In genomic region chr1:26360051-26360806, GRCh38 we compare ENCODE assay signal across 8 cellular contexts. TPM values are rescaled to one million over a fixed set of nuclear protein-coding genes. Genes with fewer than 3 reads are reported as not detected.
A peak's percentile ranks its signal among the peaks of the same experiment; 100 is the strongest.
DNase-seq lines count a peak whose midpoint lies in the region; ATAC-seq and TF ChIP-seq lines count a peak whose summit lies in the region.

No MANE protein-coding gene starts in this region.

- H3K4me3 Mint-ChIP-seq in MCF 10A (ENCODE audit: unreplicated experiment) = no peak overlapping the region

- intact Hi-C loops in breast epithelium (cut with DNase I; ENCODE audit: low total_unique reads) = no loop called here
- intact Hi-C loops in MCF 10A (cut with micrococcal nuclease) = no loop called here
- intact Hi-C loops in mucosa of descending colon (cut with DNase I, micrococcal nuclease) = no loop called here

- H3K9me3 ChIP-seq in breast epithelium (no peaks in the 10 kb centered on the region), mucosa of descending colon (no peaks in the 10 kb centered on the region), thymus (ENCODE audit: control insufficient read depth) (peaks cover 2% of the 10 kb centered on the region)

- peaks cover 8 to 50% of the 10 kb centered on the region in 2 donors for H3K27me3 ChIP-seq in breast epithelium
- H3K27me3 ChIP-seq in thymus (ENCODE audit: control insufficient read depth, insufficient read depth) = peaks cover 32% of the 10 kb centered on the region

- peak overlapping the region in 2 of 3 donors; percentile 44 to 64 for H3K4me3 ChIP-seq in breast epithelium
- peak overlapping the region; percentile 18 for H3K4me3 ChIP-seq in astrocyte of the spinal cord (ENCODE audit: low read depth, low read length)
- H3K4me3 ChIP-seq in mucosa of descending colon = no peak overlapping the region
- peak overlapping the region; percentile 26 for H3K4me3 ChIP-seq in thymus (ENCODE audit: low read length)

- CTCF ChIA-PET in MCF 10A (lab: Yijun Ruan, JAX) = interaction anchor here (1.6 to 2.8 kb wide), 2 partner anchors 18 to 215 kb away, joined by 3 to 12 read pairs; no protein-coding TSS in a partner anchor

- TF ChIP-seq CTCF in breast epithelium (IDR thresholded peaks at IDR 0.05) (no peak), MCF 10A (IDR thresholded peaks at IDR 0.05; ENCODE audit: unreplicated experiment) (no peak), astrocyte of the spinal cord (IDR thresholded peaks at IDR 0.05; ENCODE audit: low read depth, low read length) (no peak), mucosa of descending colon (IDR thresholded peaks at IDR 0.05) (no peak)

- POLR2A ChIA-PET in MCF 10A (lab: Yijun Ruan, JAX) = interaction anchor here (1.6 to 2.7 kb wide), 2 partner anchors 18 to 30 kb away, joined by 3 to 24 read pairs; no protein-coding TSS in a partner anchor

- no peak overlapping the region for H3K27ac Mint-ChIP-seq in MCF 10A (ENCODE audit: low read depth, unreplicated experiment)

- no peak for ATAC-seq in mucosa of descending colon
- ATAC-seq in GM18861 (IDR thresholded peaks at IDR 0.05; ENCODE audit: unreplicated experiment) = no peak

- in situ Hi-C loops in astrocyte of the spinal cord (cut with HindIII; ENCODE audit: low sequenced_read_pairs) = no loop called here

- no peaks in the 10 kb centered on the region for H3K9me3 Mint-ChIP-seq in MCF 10A (ENCODE audit: unreplicated experiment)

- no TSS peak for BruUV-seq in MCF 10A (replicated peaks; lab: Mats Ljungman, UMichigan)

- H3K27ac ChIP-seq in breast epithelium (no peak overlapping the region), thymus (ENCODE audit: low read depth) (no peak overlapping the region)

- H3K36me3 Mint-ChIP-seq in MCF 10A (ENCODE audit: insufficient read depth, unreplicated experiment) = no peaks in the 10 kb centered on the region

- DNase-seq in breast epithelium (ENCODE audit: low spot score in 2 of 2) (no peak), MCF 10A (ENCODE audit: unreplicated experiment) (no peak), astrocyte of the spinal cord (ENCODE audit: low read depth, low spot score) (no peak), mucosa of descending colon (peak; percentile 47 to 75 (median 71)), cerebellum (ENCODE audit: low spot score) (no peak), NCI-H2196 treated with DMSO at 0.1 percent for 48 hours (lab: John Stamatoyannopoulos, UW; ENCODE audit: unreplicated experiment) (no peak)

- peaks cover 36% of the 10 kb centered on the region for H3K4me1 Mint-ChIP-seq in MCF 10A (ENCODE audit: insufficient read depth, unreplicated experiment)

- TF ChIP-seq POLR2A in breast epithelium (IDR thresholded peaks at IDR 0.05) = no peak

- H3K4me1 ChIP-seq in breast epithelium = peaks cover 0 to 9% of the 10 kb centered on the region in 2 donors
- peaks cover 36% of the 10 kb centered on the region for H3K4me1 ChIP-seq in mucosa of descending colon (ENCODE audit: low read depth)
- peaks cover 7% of the 10 kb centered on the region for H3K4me1 ChIP-seq in thymus (ENCODE audit: control insufficient read depth, insufficient read depth, low read length)

- no peaks in the 10 kb centered on the region for H3K27me3 Mint-ChIP-seq in MCF 10A (ENCODE audit: insufficient read depth, unreplicated experiment)

- H3K36me3 ChIP-seq in breast epithelium (no peaks in the 10 kb centered on the region), mucosa of descending colon (ENCODE audit: low read depth) (no peaks in the 10 kb centered on the region), thymus (ENCODE audit: control insufficient read depth, insufficient read depth) (no peaks in the 10 kb centered on the region)

- 4% methylated on average over 62 of the region's 62 CpGs for WGBS in thymus

RNA-seq across cellular contexts. Expression of gene CRYBG2, which starts 6.3 kb away (rescaled TPM):
- total RNA-seq in breast epithelium (under 1 TPM in 1 of 3 donors, not detected in 2; 0.66 TPM), MCF 10A (2022) (8.6 and 14.2 TPM in 2 replicates), mucosa of descending colon (10 to 100 TPM; 19.4 to 27.7 (median 19.6) TPM), cerebellum (1.7 TPM)
- polyA plus RNA-seq in thymus = 7.3 TPM

RNA-seq across cellular contexts. Expression of gene ZNF683, which starts 12.3 kb away (rescaled TPM):
- under 1 TPM in 2 of 3 donors, not detected in 1; 0.48 to 0.59 TPM for total RNA-seq in breast epithelium
- total RNA-seq in MCF 10A (2022) = not detected in 2 replicates
- total RNA-seq in mucosa of descending colon = 1 to 10 TPM in 1 of 3 donors, under 1 TPM in 1, not detected in 1; 0.19 to 1.0 TPM
- polyA plus RNA-seq in thymus = 2.1 TPM
- not detected for total RNA-seq in cerebellum

RNA-seq across cellular contexts. Expression of gene CD52, which starts 42.5 kb away (rescaled TPM):
- total RNA-seq in breast epithelium (10 to 100 TPM in 2 of 3 donors, 1 to 10 TPM in 1; 8.3 to 12.8 (median 12.3) TPM), MCF 10A (2022) (not detected in 2 replicates), mucosa of descending colon (10 to 100 TPM in 2 of 3 donors, 1 to 10 TPM in 1; 6.9 to 17.8 (median 13.1) TPM), cerebellum (not detected)
- 1,113 TPM for polyA plus RNA-seq in thymus

RNA-seq across cellular contexts. Expression of gene LIN28A, which starts 50.4 kb away (rescaled TPM):
- total RNA-seq in breast epithelium (not detected), MCF 10A (2022) (not detected in 2 replicates), mucosa of descending colon (not detected), cerebellum (not detected)
- 0.05 TPM for polyA plus RNA-seq in thymus

RNA-seq across cellular contexts. Expression of gene UBXN11, which starts 53.8 kb away (rescaled TPM):
- total RNA-seq in breast epithelium = 10 to 100 TPM; 15.0 to 25.5 (median 24.9) TPM
- total RNA-seq in MCF 10A (2022) = 17.7 and 20.3 TPM in 2 replicates
- 10 to 100 TPM; 12.9 to 17.9 (median 16.4) TPM for total RNA-seq in mucosa of descending colon
- polyA plus RNA-seq in thymus = 42.7 TPM
- 10.2 TPM for total RNA-seq in cerebellum

Comparison
In these comparisons a context has a peak if more than half of its experiments do, and no peak if none do; other contexts are left out.
1. DNase-seq: peak in mucosa of descending colon (3 of 3); none in breast epithelium (0 of 2), MCF 10A (single experiment), astrocyte of the spinal cord (single experiment), cerebellum (single experiment) and NCI-H2196 treated with DMSO at 0.1 percent for 48 hours (single experiment).